Comparison of ENCODE assay signal across 19 cellular contexts in the genomic region with DNA sequence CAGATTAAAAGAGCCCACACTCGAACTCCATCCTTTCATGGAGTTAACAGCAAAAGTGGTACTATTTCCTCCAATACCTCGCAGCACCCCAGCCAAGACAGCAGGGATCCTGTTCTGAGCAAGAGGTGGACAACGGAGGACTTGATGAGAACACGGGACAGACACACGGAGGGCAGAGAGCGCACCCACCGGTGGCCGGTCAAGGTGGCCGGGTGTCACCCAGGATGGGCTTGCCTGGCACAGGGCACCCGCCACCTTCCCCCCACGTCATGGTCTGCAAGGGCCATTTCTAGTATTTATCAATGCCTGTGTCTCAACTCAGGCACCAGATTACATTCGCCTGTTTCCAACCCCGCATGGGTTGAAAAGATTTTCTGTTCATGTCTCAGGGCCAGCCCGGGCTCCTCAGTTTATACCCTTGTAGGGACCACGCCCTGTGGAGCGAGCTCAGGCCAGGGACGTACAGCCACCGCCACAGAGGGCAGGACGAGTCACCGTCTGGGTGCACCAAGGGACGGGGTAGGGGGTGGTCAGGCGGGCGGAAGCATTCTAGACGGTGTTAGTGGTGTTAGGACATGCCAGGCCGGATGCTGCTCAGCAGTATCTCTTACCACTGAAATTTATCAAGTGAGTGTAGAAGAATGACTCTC.
"Had no signal": no experiment of that assay in that cellular context is flagged by ENCODE, and none has a peak within 500 bp of the region (broad histone marks: within the 10 kb centered on the region; RNA-seq: fewer than 3 reads in every experiment).

No MANE protein-coding gene starts in this region.

- DNase-seq: activated CD4-positive, alpha-beta T cell treated with anti-CD3 and anti-CD28 coated beads, Interleukin-2, amount 10 ng/mL, durations not matched to agents 24 days and 14 days; activated CD4-positive, CD25-positive, alpha-beta regulatory T cell; activated CD8-positive, alpha-beta T cell treated with anti-CD3 and anti-CD28 coated beads for 36 hours; activated naive CD4-positive, alpha-beta T cell treated with Interleukin-2 at 50 U/mL for 16 hours; activated naive CD8-positive, alpha-beta T cell treated with anti-CD3 and anti-CD28 coated beads, Interleukin-2, amount 10 ng/mL, durations not matched to agents 7 days and 5 days; activated T-cell treated with anti-CD3 and anti-CD28 coated beads, Interleukin-2, amount 50 U/mL, for 1 hour; amygdala; body of pancreas; central memory CD4-positive, alpha-beta T cell; colonic mucosa; nephron progenitor cell; right lobe of liver; stimulated activated CD4-positive, alpha-beta T cell treated with anti-CD3 and anti-CD28 coated beads, Interleukin-4, amount 100 ng/mL, for 24 hours; testis; upper lobe of right lung had no signal

- H3K4me1 ChIP-seq: body of pancreas, colonic mucosa, right lobe of liver, testis, upper lobe of right lung had no signal

- H3K27ac ChIP-seq: body of pancreas, colonic mucosa, esophagus muscularis mucosa, right lobe of liver, testis, upper lobe of right lung had no signal

- H3K4me2 ChIP-seq: smooth muscle cell had no signal

- H3K4me3 ChIP-seq: body of pancreas, colonic mucosa, esophagus muscularis mucosa, right lobe of liver, smooth muscle cell, testis, upper lobe of right lung had no signal

- ATAC-seq: activated CD8-positive, alpha-beta T cell treated with anti-CD3 and anti-CD28 coated beads for 36 hours; activated T-helper 17 cell treated with anti-CD3 and anti-CD28 coated beads, Interleukin-2, amount 50 U/mL, for 72 hours; body of pancreas; stimulated activated effector memory CD8-positive, alpha-beta T cell treated with anti-CD3 and anti-CD28 coated beads, Interleukin-12 subunit alpha, Interleukin-12 subunit beta, amount 100 ng/mL, for 72 hours; upper lobe of right lung had no signal

- H3K9me3 ChIP-seq: body of pancreas, colonic mucosa, esophagus muscularis mucosa, right lobe of liver, testis, upper lobe of right lung had no signal

- H3K27me3 ChIP-seq: body of pancreas, colonic mucosa, esophagus muscularis mucosa, right lobe of liver, testis, upper lobe of right lung had no signal
